ENCODE assay signal across 20 cellular contexts in genomic region chr15:72481015-72481659, GRCh38. TPM values are rescaled to one million over a fixed set of nuclear protein-coding genes. Genes with fewer than 3 reads are reported as not detected.
A peak's percentile ranks its signal among the peaks of the same experiment; 100 is the strongest.
DNase-seq lines count a peak whose midpoint lies in the region; ATAC-seq and TF ChIP-seq lines count a peak whose summit lies in the region.
"Had no signal": no experiment of that assay in that cellular context is flagged by ENCODE, and none has a peak within 500 bp of the region (broad histone marks: within the 10 kb centered on the region; RNA-seq: fewer than 3 reads in every experiment).

No MANE protein-coding gene starts in this region.

- TF ChIP-seq POLR2A in gastroesophageal sphincter (IDR thresholded peaks at IDR 0.05), result no peak

- no peak for ATAC-seq in CD4-positive, CD25-positive, alpha-beta regulatory T cell (ENCODE audit: low read depth in 2 of 2)
- no peak for ATAC-seq in CD8-positive, alpha-beta T cell
- no peak for ATAC-seq in naive thymus-derived CD4-positive, alpha-beta T cell
- no peak for ATAC-seq in gastroesophageal sphincter
- ATAC-seq in activated CD4-positive, CD25-positive, alpha-beta regulatory T cell treated with anti-CD3 and anti-CD28 coated beads, Interleukin-2, amount 50 U/mL, for 24 hours, result no peak
- ATAC-seq: left ventricle myocardium superior had no signal

- TF ChIP-seq EP300 in gastroesophageal sphincter (IDR thresholded peaks at IDR 0.05), result no peak

- H3K27me3 ChIP-seq in CD4-positive, CD25-positive, alpha-beta regulatory T cell (ENCODE audit: control insufficient read depth, insufficient read depth, low read length), result no peaks in the 10 kb centered on the region
- no peaks in the 10 kb centered on the region for H3K27me3 ChIP-seq in CD8-positive, alpha-beta T cell (ENCODE audit: insufficient read depth, low read length)
- H3K27me3 ChIP-seq in naive thymus-derived CD4-positive, alpha-beta T cell (ENCODE audit: control insufficient read depth in 2 of 2, insufficient read depth in 2 of 2, low read length in 2 of 2), result no peaks in the 10 kb centered on the region
- no peaks in the 10 kb centered on the region for H3K27me3 ChIP-seq in gastroesophageal sphincter
- H3K27me3 ChIP-seq: BE2C, Peyer's patch had no signal

- no peak for DNase-seq in CD4-positive, CD25-positive, alpha-beta regulatory T cell
- no peak for DNase-seq in CD8-positive, alpha-beta T cell
- no peak for DNase-seq in activated naive CD8-positive, alpha-beta T cell treated with anti-CD3 and anti-CD28 coated beads for 36 hours
- no peak for DNase-seq in naive thymus-derived CD4-positive, alpha-beta T cell
- no peak for DNase-seq in NCI-H526 (lab: John Stamatoyannopoulos, UW)
- DNase-seq: activated CD4-positive, CD25-positive, alpha-beta regulatory T cell treated with anti-CD3 and anti-CD28 coated beads, Interleukin-2, amount 50 U/mL, for 72 hours; activated CD8-positive, alpha-beta memory T cell treated with anti-CD3 and anti-CD28 coated beads, Interleukin-2, amount 50 U/mL, for 4 hours; BE2C; DMS 273 treated with DMSO at 0.1 percent for 48 hours; erythroblast; H7; KG1; left ventricle myocardium superior; NCI-H1092 treated with DMSO at 0.1 percent for 48 hours; NCI-H2081 treated with DMSO at 0.1 percent for 48 hours; Peyer's patch; stimulated activated CD4-positive, alpha-beta T cell treated with anti-CD3 and anti-CD28 coated beads, Interleukin-2, amount 100 ng/mL, for 24 hours; T-helper 9 cell had no signal

- TF ChIP-seq CTCF in CD8-positive, alpha-beta T cell (IDR thresholded peaks at IDR 0.05), result no peak
- no peak for TF ChIP-seq CTCF in gastroesophageal sphincter (IDR thresholded peaks at IDR 0.05)

- H3K27ac ChIP-seq in CD4-positive, CD25-positive, alpha-beta regulatory T cell (ENCODE audit: insufficient read depth, low read length, poor library complexity, severe bottlenecking), result no peak overlapping the region
- H3K27ac ChIP-seq in CD8-positive, alpha-beta T cell (ENCODE audit: low read depth, low read length), result no peak overlapping the region
- H3K27ac ChIP-seq in naive thymus-derived CD4-positive, alpha-beta T cell (ENCODE audit: low read depth, low read length), result no peak overlapping the region
- H3K27ac ChIP-seq in gastroesophageal sphincter, result peak overlapping the region in 2 of 4 donors; percentile 2 to 13
- H3K27ac ChIP-seq: Peyer's patch had no signal

- peaks cover 65% of the 10 kb centered on the region for H3K4me1 ChIP-seq in CD4-positive, CD25-positive, alpha-beta regulatory T cell (ENCODE audit: control insufficient read depth, insufficient read depth, low read length, poor library complexity, severe bottlenecking)
- peaks cover 69% of the 10 kb centered on the region for H3K4me1 ChIP-seq in CD8-positive, alpha-beta T cell (ENCODE audit: insufficient read depth, low read length)
- H3K4me1 ChIP-seq in naive thymus-derived CD4-positive, alpha-beta T cell (ENCODE audit: control insufficient read depth in 2 of 2, insufficient read depth in 2 of 2, low read length in 2 of 2), result peaks cover 48 to 54% of the 10 kb centered on the region in 2 donors
- H3K4me1 ChIP-seq in gastroesophageal sphincter, result peaks cover 1 to 90% (median 33%) of the 10 kb centered on the region in 3 donors
- H3K4me1 ChIP-seq: BE2C had no signal

- peaks cover 22% of the 10 kb centered on the region for H3K36me3 ChIP-seq in CD4-positive, CD25-positive, alpha-beta regulatory T cell (ENCODE audit: control insufficient read depth, insufficient read depth, low read length)
- no peaks in the 10 kb centered on the region for H3K36me3 ChIP-seq in CD8-positive, alpha-beta T cell (ENCODE audit: insufficient read depth, low read length)
- peaks cover 0 to 3% (median 0%) of the 10 kb centered on the region in 3 experiments for H3K36me3 ChIP-seq in naive thymus-derived CD4-positive, alpha-beta T cell (ENCODE audit: control insufficient read depth in 2 of 3, insufficient read depth in 3 of 3, low read length in 3 of 3)
- peaks cover 0 to 19% of the 10 kb centered on the region in 2 donors for H3K36me3 ChIP-seq in gastroesophageal sphincter

- peak overlapping the region; percentile 13 to 72 (median 51) for H3K4me3 Mint-ChIP-seq in CD4-positive, CD25-positive, alpha-beta regulatory T cell
- peak overlapping the region; percentile 42 for H3K4me3 Mint-ChIP-seq in CD8-positive, alpha-beta T cell
- no peak overlapping the region for H3K4me3 Mint-ChIP-seq in activated naive CD8-positive, alpha-beta T cell treated with anti-CD3 and anti-CD28 coated beads for 36 hours
- peak overlapping the region in 9 of 10 donors; percentile 18 to 95 (median 64) for H3K4me3 Mint-ChIP-seq in naive thymus-derived CD4-positive, alpha-beta T cell

- CTCF ChIA-PET in CD8-positive, alpha-beta T cell (lab: Charles Lee), result interaction anchor here (0.6 kb wide), 1 partner anchor 1114 kb away, joined by 3 read pairs; no protein-coding TSS in a partner anchor
- CTCF ChIA-PET in naive thymus-derived CD4-positive, alpha-beta T cell (lab: Charles Lee), result interaction anchor here (1.5 kb wide), 1 partner anchor 13 kb away, joined by 4 read pairs; no protein-coding TSS in a partner anchor

- no peaks in the 10 kb centered on the region for H3K9me3 ChIP-seq in CD4-positive, CD25-positive, alpha-beta regulatory T cell (ENCODE audit: control insufficient read depth in 2 of 2, low read length in 2 of 2)
- H3K9me3 ChIP-seq in CD8-positive, alpha-beta T cell (ENCODE audit: low read length), result no peaks in the 10 kb centered on the region
- H3K9me3 ChIP-seq in naive thymus-derived CD4-positive, alpha-beta T cell (ENCODE audit: control insufficient read depth in 2 of 3, low read length in 3 of 3), result no peaks in the 10 kb centered on the region
- H3K9me3 ChIP-seq in gastroesophageal sphincter, result no peaks in the 10 kb centered on the region
- H3K9me3 ChIP-seq: BE2C, Peyer's patch had no signal

- POLR2A ChIA-PET in CD8-positive, alpha-beta T cell (lab: Charles Lee), result interaction anchor here (0.8 to 0.9 kb wide), 2 partner anchors 104 to 105 kb away, joined by 3 read pairs; partner anchors contain the start of gene HEXA
- POLR2A ChIA-PET in naive thymus-derived CD4-positive, alpha-beta T cell (lab: Charles Lee), result no interaction called here

- peaks cover 55 to 96% (median 68%) of the 10 kb centered on the region in 4 donors for H3K4me1 Mint-ChIP-seq in CD4-positive, CD25-positive, alpha-beta regulatory T cell
- peaks cover 82% of the 10 kb centered on the region for H3K4me1 Mint-ChIP-seq in CD8-positive, alpha-beta T cell (ENCODE audit: low read depth)
- H3K4me1 Mint-ChIP-seq in activated naive CD8-positive, alpha-beta T cell treated with anti-CD3 and anti-CD28 coated beads for 36 hours, result peaks cover 60% of the 10 kb centered on the region
- peaks cover 37 to 99% (median 81%) of the 10 kb centered on the region in 7 donors for H3K4me1 Mint-ChIP-seq in naive thymus-derived CD4-positive, alpha-beta T cell

- H3K36me3 Mint-ChIP-seq in CD4-positive, CD25-positive, alpha-beta regulatory T cell, result peaks cover 36% of the 10 kb centered on the region
- H3K36me3 Mint-ChIP-seq in CD8-positive, alpha-beta T cell, result peaks cover 40% of the 10 kb centered on the region
- peaks cover 59% of the 10 kb centered on the region for H3K36me3 Mint-ChIP-seq in activated naive CD8-positive, alpha-beta T cell treated with anti-CD3 and anti-CD28 coated beads for 36 hours
- peaks cover 4 to 39% (median 27%) of the 10 kb centered on the region in 5 donors for H3K36me3 Mint-ChIP-seq in naive thymus-derived CD4-positive, alpha-beta T cell

- H3K27ac Mint-ChIP-seq in CD4-positive, CD25-positive, alpha-beta regulatory T cell, result peak overlapping the region in 1 of 3 donors; percentile 88
- peak overlapping the region; percentile 37 for H3K27ac Mint-ChIP-seq in CD8-positive, alpha-beta T cell
- H3K27ac Mint-ChIP-seq in activated naive CD8-positive, alpha-beta T cell treated with anti-CD3 and anti-CD28 coated beads for 36 hours, result peak overlapping the region; percentile 4
- peak overlapping the region in 7 of 9 donors; percentile 0 to 78 (median 39) for H3K27ac Mint-ChIP-seq in naive thymus-derived CD4-positive, alpha-beta T cell

- intact Hi-C loops in CD8-positive, alpha-beta T cell (cut with DNase I, micrococcal nuclease), result no loop called here
- intact Hi-C loops in naive thymus-derived CD4-positive, alpha-beta T cell (cut with micrococcal nuclease), result no loop called here

- 57 to 72% methylated on average over 3 of the region's 3 CpGs for WGBS in gastroesophageal sphincter (ENCODE audit: low coverage in 1 of 2), 2 donors

- H3K4me3 ChIP-seq in CD4-positive, CD25-positive, alpha-beta regulatory T cell (ENCODE audit: low read depth, low read length), result peak overlapping the region; percentile 40
- H3K4me3 ChIP-seq in CD8-positive, alpha-beta T cell (ENCODE audit: low read depth, low read length), result no peak overlapping the region
- no peak overlapping the region for H3K4me3 ChIP-seq in naive thymus-derived CD4-positive, alpha-beta T cell (ENCODE audit: low read length)
- no peak overlapping the region for H3K4me3 ChIP-seq in gastroesophageal sphincter
- H3K4me3 ChIP-seq: Peyer's patch had no signal

- H3K9me3 Mint-ChIP-seq in CD4-positive, CD25-positive, alpha-beta regulatory T cell, result peaks cover 0 to 1% (median 0%) of the 10 kb centered on the region in 7 donors
- H3K9me3 Mint-ChIP-seq in CD8-positive, alpha-beta T cell, result no peaks in the 10 kb centered on the region
- no peaks in the 10 kb centered on the region for H3K9me3 Mint-ChIP-seq in activated naive CD8-positive, alpha-beta T cell treated with anti-CD3 and anti-CD28 coated beads for 36 hours
- peaks cover 0 to 2% (median 0%) of the 10 kb centered on the region in 11 donors for H3K9me3 Mint-ChIP-seq in naive thymus-derived CD4-positive, alpha-beta T cell

- H3K27me3 Mint-ChIP-seq in CD4-positive, CD25-positive, alpha-beta regulatory T cell, result no peaks in the 10 kb centered on the region
- H3K27me3 Mint-ChIP-seq in CD8-positive, alpha-beta T cell (ENCODE audit: low read depth), result no peaks in the 10 kb centered on the region
- no peaks in the 10 kb centered on the region for H3K27me3 Mint-ChIP-seq in activated naive CD8-positive, alpha-beta T cell treated with anti-CD3 and anti-CD28 coated beads for 36 hours
- no peaks in the 10 kb centered on the region for H3K27me3 Mint-ChIP-seq in naive thymus-derived CD4-positive, alpha-beta T cell

RNA-seq across cellular contexts. Expression of gene ARIH1, which starts 7.0 kb away (rescaled TPM):
- 242 TPM for total RNA-seq in CD4-positive, CD25-positive, alpha-beta regulatory T cell
- 10 to 100 TPM; 13.1 to 22.8 (median 14.7) TPM for polyA plus RNA-seq in CD4-positive, CD25-positive, alpha-beta regulatory T cell
- total RNA-seq in CD8-positive, alpha-beta T cell, result 100 to 1,000 TPM; 343 to 351 TPM
- total RNA-seq in activated naive CD8-positive, alpha-beta T cell treated with anti-CD3 and anti-CD28 coated beads for 36 hours, result 100 to 1,000 TPM; 152 to 160 TPM
- total RNA-seq in naive thymus-derived CD4-positive, alpha-beta T cell, result 100 to 1,000 TPM; 128 to 191 (median 181) TPM
- 10 to 100 TPM; 20.1 to 23.3 TPM for polyA plus RNA-seq in naive thymus-derived CD4-positive, alpha-beta T cell
- 10 to 100 TPM; 45.4 to 65.3 (median 56.4) TPM for total RNA-seq in gastroesophageal sphincter
